ENCODE assay signal across 8 cellular contexts in the genomic region with DNA sequence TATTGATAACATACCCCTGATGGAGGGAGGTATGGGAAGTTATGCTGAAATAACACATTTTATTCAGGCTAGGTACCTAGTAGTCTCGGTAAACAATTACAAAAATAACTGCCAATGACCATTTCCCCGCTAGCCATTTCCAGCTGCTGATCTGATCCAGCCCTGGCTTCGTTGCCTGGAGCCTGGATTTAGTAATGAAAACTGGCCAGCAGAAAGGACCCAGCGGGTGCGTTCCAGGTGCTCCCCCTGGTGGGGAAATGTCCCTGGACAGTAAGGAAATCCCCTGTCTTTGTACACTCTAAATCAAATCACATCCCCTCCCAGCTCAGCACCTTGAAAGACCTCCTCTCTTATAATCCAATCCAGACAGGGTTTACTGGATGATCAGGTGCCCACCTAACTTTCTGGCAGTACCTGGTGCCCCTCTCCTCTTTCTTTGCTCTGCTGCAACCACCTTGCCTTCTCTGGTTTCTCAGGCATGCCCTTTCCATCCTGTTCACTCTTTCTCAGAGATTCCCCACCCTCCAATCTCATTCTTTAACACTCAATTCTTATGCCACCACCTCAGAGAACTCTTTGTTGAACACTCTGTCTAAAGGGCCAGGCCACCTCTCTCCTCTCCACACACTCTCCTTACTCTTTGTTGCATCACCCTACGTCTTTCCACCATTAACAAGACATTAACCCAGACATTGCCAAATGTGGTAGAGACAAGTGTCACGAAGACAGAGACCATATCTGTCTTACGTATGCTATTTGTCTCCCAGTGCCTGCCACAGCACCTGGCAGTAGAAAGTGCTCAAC. TPM values are rescaled to one million over a fixed set of nuclear protein-coding genes. Genes with fewer than 3 reads are reported as not detected.
DNase-seq lines count a peak whose midpoint lies in the region; ATAC-seq and TF ChIP-seq lines count a peak whose summit lies in the region.

No MANE protein-coding gene starts in this region.

- no peaks in the 10 kb centered on the region for H3K79me2 ChIP-seq in HCT116 (ENCODE audit: insufficient read depth, low read length)

- H3K4me3 Mint-ChIP-seq in CD4-positive, alpha-beta T cell, result no peak overlapping the region
- H3K4me3 Mint-ChIP-seq in activated T-helper 17 cell treated with anti-CD3 and anti-CD28 coated beads, Interleukin-2, amount 50 U/mL, for 72 hours, result no peak overlapping the region

- in situ Hi-C loops in SK-MEL-5 (cut with HindIII; ENCODE audit: low pct_unique_long_range_greater_than_20kb, low sequenced_read_pairs), result no loop called here

- no peaks in the 10 kb centered on the region for H3K9me3 ChIP-seq in CD4-positive, alpha-beta T cell (ENCODE audit: control insufficient read depth, low read length)
- H3K9me3 ChIP-seq in HCT116 (ENCODE audit: control insufficient read depth in 1 of 2, insufficient read depth in 1 of 2, low read depth in 1 of 2, low read length in 2 of 2) (no peaks in the 10 kb centered on the region), adipocyte (ENCODE audit: control insufficient read depth, low read length) (no peaks in the 10 kb centered on the region), right cardiac atrium (ENCODE audit: control insufficient read depth, low read length) (no peaks in the 10 kb centered on the region)

- TF ChIP-seq CTCF in CD4-positive, alpha-beta T cell (IDR thresholded peaks at IDR 0.05), result peak; percentile 64
- TF ChIP-seq CTCF in HCT116 (IDR thresholded peaks at IDR 0.05 in 2 of 3, conservative IDR thresholded peaks at IDR 0.05 in 1 of 3; ENCODE audit: borderline replicate concordance in 1 of 3, insufficient read depth in 1 of 3, low read depth in 2 of 3, low read length in 2 of 3), result peak; percentile 77 to 88 (median 84)

- CTCF ChIA-PET in CD4-positive, alpha-beta T cell (lab: Charles Lee), result no interaction called here
- CTCF ChIA-PET in HCT116 (lab: Charles Lee), result interaction anchor here (0.7 to 1.5 kb wide), 8 partner anchors 14 to 182 kb away, joined by 3 to 5 read pairs (median 3); no protein-coding TSS in a partner anchor

- H3K27me3 Mint-ChIP-seq in CD4-positive, alpha-beta T cell, result peaks cover 51% of the 10 kb centered on the region
- peaks cover 26% of the 10 kb centered on the region for H3K27me3 Mint-ChIP-seq in activated T-helper 17 cell treated with anti-CD3 and anti-CD28 coated beads, Interleukin-2, amount 50 U/mL, for 72 hours

- RAD21 ChIA-PET in HCT116 (lab: Charles Lee; ENCODE audit: low non-redundant PET in 1 of 2, low total read pairs in 2 of 2, uncharacterized antibody in 2 of 2, unreplicated experiment in 2 of 2), result no interaction called here

- peak; percentile 78 for TF ChIP-seq RAD21 in HCT116 (IDR thresholded peaks at IDR 0.05; ENCODE audit: low read depth)

- H3K9ac ChIP-seq in HCT116 (ENCODE audit: low read length), result no peak overlapping the region
- no peak overlapping the region for H3K9ac ChIP-seq in adipocyte (ENCODE audit: low read length)

- no peak overlapping the region for H3K27ac ChIP-seq in CD4-positive, alpha-beta T cell (ENCODE audit: low read depth, low read length)
- no peak overlapping the region for H3K27ac ChIP-seq in HCT116 (ENCODE audit: low read depth, low read length)
- H3K27ac ChIP-seq in right cardiac atrium (ENCODE audit: low read length), result no peak overlapping the region

- peaks cover 43% of the 10 kb centered on the region for H3K27me3 ChIP-seq in CD4-positive, alpha-beta T cell (ENCODE audit: control insufficient read depth, insufficient read depth, low read length)
- H3K27me3 ChIP-seq in HCT116 (ENCODE audit: insufficient read depth, low read length), result no peaks in the 10 kb centered on the region
- H3K27me3 ChIP-seq in adipocyte (replicated peaks; ENCODE audit: control insufficient read depth, insufficient read depth, low read length), result no peaks in the 10 kb centered on the region
- no peaks in the 10 kb centered on the region for H3K27me3 ChIP-seq in right cardiac atrium (ENCODE audit: control insufficient read depth, insufficient read depth)

- H3K36me3 Mint-ChIP-seq in CD4-positive, alpha-beta T cell (ENCODE audit: low read depth), result no peaks in the 10 kb centered on the region
- peaks cover 13% of the 10 kb centered on the region for H3K36me3 Mint-ChIP-seq in activated T-helper 17 cell treated with anti-CD3 and anti-CD28 coated beads, Interleukin-2, amount 50 U/mL, for 72 hours (ENCODE audit: low read depth)

- H3K4me3 ChIP-seq in HCT116 (replicated peaks in 1 of 2; ENCODE audit: low read depth in 1 of 2, low read length in 2 of 2) (no peak overlapping the region), adipocyte (ENCODE audit: low read length) (no peak overlapping the region), right cardiac atrium (ENCODE audit: low read length) (no peak overlapping the region)

- no TSS peak for BruUV-seq in HCT116 (replicated peaks; lab: Mats Ljungman, UMichigan)

- H3K36me3 ChIP-seq in HCT116 (ENCODE audit: control insufficient read depth in 1 of 2, insufficient read depth in 2 of 2, low read length in 2 of 2) (no peaks in the 10 kb centered on the region), adipocyte (ENCODE audit: control insufficient read depth, insufficient read depth, low read length, severe bottlenecking) (no peaks in the 10 kb centered on the region)

- H3K4me2 ChIP-seq in HCT116 (ENCODE audit: low read length), result peak overlapping the region; percentile 42; the same call in 1 of the 2 replicates

- H3K9me2 ChIP-seq in HCT116 (ENCODE audit: insufficient read depth), result no peaks in the 10 kb centered on the region

- intact Hi-C loops in CD4-positive, alpha-beta T cell (cut with DNase I, micrococcal nuclease), result loop anchor here (1.0 to 10.0 kb wide), 4 partner anchors 136 to 618 kb away; no protein-coding TSS in a partner anchor
- intact Hi-C loops in HCT116 (cut with micrococcal nuclease), result loop anchor here (1.0 kb wide), 1 partner anchor 195 kb away; no protein-coding TSS in a partner anchor
- intact Hi-C loops in right cardiac atrium (cut with DNase I), result loop anchor here in 3 of 4 donors (5.0 to 10.0 kb wide), 3 partner anchors 92 to 138 kb away; no protein-coding TSS in a partner anchor

- no peak for ATAC-seq in CD4-positive, alpha-beta T cell (ENCODE audit: poor library complexity)
- ATAC-seq in HCT116 (peak; percentile 77), right cardiac atrium (peak; percentile 53 to 63), GM19023 (IDR thresholded peaks at IDR 0.05; ENCODE audit: unreplicated experiment) (no peak)
- no peak for ATAC-seq in activated T-helper 17 cell treated with anti-CD3 and anti-CD28 coated beads, Interleukin-2, amount 50 U/mL, for 72 hours (replicated peaks)

- POLR2A ChIA-PET in CD4-positive, alpha-beta T cell (lab: Charles Lee), result no interaction called here
- POLR2A ChIA-PET in HCT116 (lab: Charles Lee), result no interaction called here

- H3K4me1 Mint-ChIP-seq in CD4-positive, alpha-beta T cell (ENCODE audit: low read depth), result no peaks in the 10 kb centered on the region
- peaks cover 17% of the 10 kb centered on the region for H3K4me1 Mint-ChIP-seq in activated T-helper 17 cell treated with anti-CD3 and anti-CD28 coated beads, Interleukin-2, amount 50 U/mL, for 72 hours

- no peak for TF ChIP-seq POLR2A in HCT116 (IDR thresholded peaks at IDR 0.05; ENCODE audit: borderline replicate concordance, extremely low read depth, insufficient read depth, insufficient read length)

- no peaks in the 10 kb centered on the region for H3K9me3 Mint-ChIP-seq in CD4-positive, alpha-beta T cell
- H3K9me3 Mint-ChIP-seq in activated T-helper 17 cell treated with anti-CD3 and anti-CD28 coated beads, Interleukin-2, amount 50 U/mL, for 72 hours, result no peaks in the 10 kb centered on the region

- WGBS in right cardiac atrium, result 28% methylated on average over 8 of the region's 8 CpGs

- H4K20me1 ChIP-seq in HCT116 (ENCODE audit: insufficient read depth), result no peaks in the 10 kb centered on the region

- peak overlapping the region; percentile 87 for H2AFZ ChIP-seq in HCT116 (ENCODE audit: low read depth, low read length, poor library complexity, severe bottlenecking)

- DNase-seq in CD4-positive, alpha-beta T cell, result peak in 9 of 10 experiments; percentile 11 to 56 (median 39)
- peak; percentile 57 for DNase-seq in HCT116 (ENCODE audit: low read depth, low spot score)
- DNase-seq in SK-MEL-5 (ENCODE audit: low read depth, low spot score), result peak; percentile 72
- peak; percentile 94 for DNase-seq in adipocyte (ENCODE audit: low read depth)
- DNase-seq in right cardiac atrium, result peak; percentile 83 to 94 (median 88)
- DNase-seq in stimulated activated CD4-positive, alpha-beta T cell treated with anti-CD3 and anti-CD28 coated beads, Interleukin-12 subunit alpha, Interleukin-12 subunit beta, amount 100 ng/mL, for 24 hours (ENCODE audit: low read depth in 2 of 2), result peak; percentile 5 to 55

- H3K27ac Mint-ChIP-seq in CD4-positive, alpha-beta T cell, result no peak overlapping the region
- H3K27ac Mint-ChIP-seq in activated T-helper 17 cell treated with anti-CD3 and anti-CD28 coated beads, Interleukin-2, amount 50 U/mL, for 72 hours, result no peak overlapping the region

- H3K4me1 ChIP-seq in HCT116 (ENCODE audit: control insufficient read depth in 1 of 2, insufficient read depth in 2 of 2, low read length in 2 of 2) (peaks cover 0 to 17% of the 10 kb centered on the region in 2 experiments; a peak in 1 of 4 replicates), adipocyte (ENCODE audit: control insufficient read depth, insufficient read depth, low read length) (peaks cover 21% of the 10 kb centered on the region), right cardiac atrium (ENCODE audit: control insufficient read depth, insufficient read depth, low read length) (no peaks in the 10 kb centered on the region)

RNA-seq across cellular contexts. Expression of a gene that starts 50.1 kb away (rescaled TPM):
- 10 to 100 TPM in 1 of 2 experiments, 1 to 10 TPM in 1; 9.1 to 10.1 TPM for total RNA-seq in CD4-positive, alpha-beta T cell
- total RNA-seq in HCT116 (2021; ENCODE audit: unreplicated experiment), result 64.3 TPM
- polyA plus RNA-seq in HCT116 (2012), result 25.0 and 25.4 TPM in 2 replicates
- total RNA-seq in SK-MEL-5 (2014; rRNA removed; shearing (Covaris generic)), result 46.1 and 49.1 TPM in 2 replicates
- 27.0 and 32.4 TPM in 2 replicates for polyA plus RNA-seq in SK-MEL-5 (2015; cell fraction: cytosol; rRNA removed)
- polyA plus RNA-seq in SK-MEL-5 (2015; cell fraction: nucleus; rRNA removed), result 25.9 and 29.9 TPM in 2 replicates
- total RNA-seq in right cardiac atrium, result 10 to 100 TPM; 43.9 to 62.9 (median 58.2) TPM
- polyA plus RNA-seq in right cardiac atrium, result 8.7 TPM
- total RNA-seq in activated T-helper 17 cell treated with anti-CD3 and anti-CD28 coated beads, Interleukin-2, amount 50 U/mL, for 72 hours, result 10 to 100 TPM; 21.1 to 21.7 TPM

RNA-seq across cellular contexts. Expression of a gene that starts 53.8 kb away (rescaled TPM):
- total RNA-seq in CD4-positive, alpha-beta T cell, result 1 to 10 TPM; 4.8 to 5.9 TPM
- total RNA-seq in HCT116 (2021; ENCODE audit: unreplicated experiment) (0.64 TPM), right cardiac atrium (10 to 100 TPM; 41.6 to 60.4 (median 51.2) TPM)
- polyA plus RNA-seq in HCT116 (2012), result 0.05 TPM in 1 of 2 replicates, not detected in the other
- total RNA-seq in SK-MEL-5 (2014; rRNA removed; shearing (Covaris generic)), result 304 and 330 TPM in 2 replicates
- polyA plus RNA-seq in SK-MEL-5 (2015; cell fraction: cytosol; rRNA removed), result 610 and 786 TPM in 2 replicates
- polyA plus RNA-seq in SK-MEL-5 (2015; cell fraction: nucleus; rRNA removed), result 566 and 641 TPM in 2 replicates
- polyA plus RNA-seq in right cardiac atrium, result 44.1 TPM
- under 1 TPM in 1 of 2 donors, not detected in 1; 0.78 TPM for total RNA-seq in activated T-helper 17 cell treated with anti-CD3 and anti-CD28 coated beads, Interleukin-2, amount 50 U/mL, for 72 hours

Comparison
In these comparisons a context has a peak if more than half of its experiments do, and no peak if none do; other contexts are left out.
1. ATAC-seq: peak in HCT116 (single experiment) and right cardiac atrium (2 of 2); none in CD4-positive, alpha-beta T cell (single experiment), activated T-helper 17 cell treated with anti-CD3 and anti-CD28 coated beads, Interleukin-2, amount 50 U/mL, for 72 hours (single experiment) and GM19023 (single experiment).
2. DNase-seq: peak in every context shown above with its lines; median percentile 94 in adipocyte; 88 in right cardiac atrium; 72 in SK-MEL-5; 57 in HCT116; 39 in CD4-positive, alpha-beta T cell; 30 in stimulated activated CD4-positive, alpha-beta T cell treated with anti-CD3 and anti-CD28 coated beads, Interleukin-12 subunit alpha, Interleukin-12 subunit beta, amount 100 ng/mL, for 24 hours.
3. RNA of a gene that starts 53.8 kb away (total RNA-seq): 304 to 330 TPM in SK-MEL-5 and 41.6 to 60.4 TPM in right cardiac atrium; 4.8 to 5.9 TPM in CD4-positive, alpha-beta T cell, 0.78 TPM in activated T-helper 17 cell treated with anti-CD3 and anti-CD28 coated beads, Interleukin-2, amount 50 U/mL, for 72 hours and 0.64 TPM in HCT116 (single experiment); every median in the first group is over 4 times any median in the second.